Comparison of ENCODE assay signal across 17 cellular contexts in genomic region chr10:17479015-17479615, GRCh38. TPM values are rescaled to one million over a fixed set of nuclear protein-coding genes. Genes with fewer than 3 reads are reported as not detected.
"Had no signal": no experiment of that assay in that cellular context is flagged by ENCODE, and none has a peak within 500 bp of the region (broad histone marks: within the 10 kb centered on the region; RNA-seq: fewer than 3 reads in every experiment).

No MANE protein-coding gene starts in this region.

- H3K4me3 Mint-ChIP-seq: activated CD8-positive, alpha-beta T cell treated with anti-CD3 and anti-CD28 coated beads for 36 hours; activated T-helper 1 cell treated with anti-CD3 and anti-CD28 coated beads, Interleukin-12 subunit alpha, Interleukin-12 subunit beta, Interleukin-2, Interleukin-4 antibody, amounts not matched to agents 30 ng/mL and 10 ng/mL and 1 ng/mL, durations not matched to agents 14 hours and 24 hours and 36 hours; nephron had no signal

- H3K9me3 ChIP-seq: colonic mucosa had no signal

- H3K4me3 ChIP-seq: cardiac muscle cell, colonic mucosa, gastroesophageal sphincter, left ventricle myocardium inferior, stomach had no signal

- ATAC-seq: activated CD8-positive, alpha-beta T cell treated with anti-CD3 and anti-CD28 coated beads for 36 hours; gastroesophageal sphincter had no signal

- DNase-seq: activated CD4-positive, alpha-beta T cell treated with anti-CD3 and anti-CD28 coated beads for 1 hour; activated CD8-positive, alpha-beta memory T cell treated with anti-CD3 and anti-CD28 coated beads, Interleukin-2, amount 50 U/mL, for 48 hours; activated naive CD4-positive, alpha-beta T cell; colonic mucosa; islet precursor cell; left ventricle myocardium inferior; mesenchymal stem cell; occipital lobe; stimulated activated CD4-positive, alpha-beta T cell treated with anti-CD3 and anti-CD28 coated beads, Interleukin-15, amount 100 ng/mL, for 24 hours; stimulated activated CD4-positive, alpha-beta T cell treated with anti-CD3 and anti-CD28 coated beads, Interleukin-4, amount 100 ng/mL, for 24 hours; stomach; T-helper 9 cell had no signal

- H3K9me3 Mint-ChIP-seq: activated CD8-positive, alpha-beta T cell treated with anti-CD3 and anti-CD28 coated beads for 36 hours; activated T-helper 1 cell treated with anti-CD3 and anti-CD28 coated beads, Interleukin-12 subunit alpha, Interleukin-12 subunit beta, Interleukin-2, Interleukin-4 antibody, amounts not matched to agents 30 ng/mL and 10 ng/mL and 1 ng/mL, durations not matched to agents 14 hours and 24 hours and 36 hours had no signal

- H3K27ac Mint-ChIP-seq: activated CD8-positive, alpha-beta T cell treated with anti-CD3 and anti-CD28 coated beads for 36 hours; activated T-helper 1 cell treated with anti-CD3 and anti-CD28 coated beads, Interleukin-12 subunit alpha, Interleukin-12 subunit beta, Interleukin-2, Interleukin-4 antibody, amounts not matched to agents 30 ng/mL and 10 ng/mL and 1 ng/mL, durations not matched to agents 14 hours and 24 hours and 36 hours; nephron had no signal

- H3K27me3 ChIP-seq: cardiac muscle cell, colonic mucosa had no signal

- H3K27ac ChIP-seq: cardiac muscle cell, colonic mucosa, gastroesophageal sphincter, left ventricle myocardium inferior, stomach had no signal

- H3K36me3 ChIP-seq: cardiac muscle cell, colonic mucosa, gastroesophageal sphincter, left ventricle myocardium inferior, stomach had no signal

- H3K4me1 ChIP-seq: colonic mucosa, gastroesophageal sphincter, stomach had no signal

RNA-seq across cellular contexts. Expression of gene ST8SIA6, which starts 24.7 kb away (rescaled TPM):
- total RNA-seq: activated CD8-positive, alpha-beta T cell treated with anti-CD3 and anti-CD28 coated beads for 36 hours; activated T-helper 1 cell treated with anti-CD3 and anti-CD28 coated beads, Interleukin-12 subunit alpha, Interleukin-12 subunit beta, Interleukin-2, Interleukin-4 antibody, amounts not matched to agents 30 ng/mL and 10 ng/mL and 1 ng/mL, durations not matched to agents 14 hours and 24 hours and 36 hours; cardiac muscle cell had no signal
